In genomic region chr19:9431475-9431874, GRCh38 we compare ENCODE assay signal across 8 cellular contexts. TPM values are rescaled to one million over a fixed set of nuclear protein-coding genes. Genes with fewer than 3 reads are reported as not detected.
A peak's percentile ranks its signal among the peaks of the same experiment; 100 is the strongest.
DNase-seq lines count a peak whose midpoint lies in the region; ATAC-seq and TF ChIP-seq lines count a peak whose summit lies in the region.

No MANE protein-coding gene starts in this region.

- intact Hi-C loops in Right ventricle myocardium superior (cut with DNase I) = no loop called here

- no peak overlapping the region for H3K27ac ChIP-seq in cardiac muscle cell
- H3K27ac ChIP-seq in neutrophil = no peak overlapping the region

- H3K4me1 ChIP-seq in cardiac muscle cell (ENCODE audit: low read depth) (peaks cover 14% of the 10 kb centered on the region), neutrophil (ENCODE audit: control insufficient read depth in 1 of 2, insufficient read depth in 1 of 2, low read depth in 1 of 2, low read length in 1 of 2) (peaks cover 7 to 19% of the 10 kb centered on the region in 2 experiments)

- H3K9me3 ChIP-seq in cardiac muscle cell (ENCODE audit: low read depth) (no peaks in the 10 kb centered on the region), neutrophil (no peaks in the 10 kb centered on the region)

- ATAC-seq in Right ventricle myocardium superior (ENCODE audit: poor library complexity) (no peak), HG03571 (IDR thresholded peaks at IDR 0.05; ENCODE audit: unreplicated experiment) (no peak), GM21717 (IDR thresholded peaks at IDR 0.05; ENCODE audit: unreplicated experiment) (no peak), GM19324 (IDR thresholded peaks at IDR 0.05; ENCODE audit: low FRiP score, unreplicated experiment) (no peak)

- H3K4me3 ChIP-seq in cardiac muscle cell (no peak overlapping the region), choroid plexus epithelial cell (ENCODE audit: low read depth, low read length) (no peak overlapping the region), neutrophil (ENCODE audit: low read depth in 1 of 2, low read length in 1 of 2) (no peak overlapping the region)

- peak; percentile 4 to 49 for DNase-seq in cardiac muscle cell (ENCODE audit: low read depth in 1 of 2, low spot score in 1 of 2)
- DNase-seq in Right ventricle myocardium superior = no peak
- peak; percentile 7 for DNase-seq in RPMI7951 (ENCODE audit: low read depth)
- DNase-seq in choroid plexus epithelial cell (ENCODE audit: low read depth) = peak; percentile 68

- H3K36me3 ChIP-seq in cardiac muscle cell (peaks cover 5% of the 10 kb centered on the region), neutrophil (peaks cover 44% of the 10 kb centered on the region)

- TF ChIP-seq CTCF in cardiac muscle cell (IDR thresholded peaks at IDR 0.05; ENCODE audit: low read depth, low read length) (peak; percentile 52), choroid plexus epithelial cell (conservative IDR thresholded peaks at IDR 0.05; ENCODE audit: low read depth, low read length) (peak; percentile 80), neutrophil (IDR thresholded peaks at IDR 0.05) (peak; percentile 25)

- H3K27me3 ChIP-seq in cardiac muscle cell = no peaks in the 10 kb centered on the region
- H3K27me3 ChIP-seq in neutrophil = no peaks in the 10 kb centered on the region

RNA-seq across cellular contexts. Expression of gene ZNF266, which starts 3.9 kb away (rescaled TPM):
- total RNA-seq in cardiac muscle cell (13.0 and 19.2 TPM in 2 replicates), Right ventricle myocardium superior (10.4 TPM)
- polyA plus RNA-seq in cardiac muscle cell = 18.4 and 23.1 TPM in 2 replicates
- total RNA-seq in RPMI7951 (2014; rRNA removed; shearing (Covaris generic)) = 10.8 and 11.5 TPM in 2 replicates

Comparison
In these comparisons a context has a peak if more than half of its experiments do, and no peak if none do; other contexts are left out.
1. CTCF ChIP-seq: peak in every context shown above with its lines; median percentile 80 in choroid plexus epithelial cell; 52 in cardiac muscle cell; 25 in neutrophil.